ENCODE assay signal across 8 cellular contexts in the genomic region with DNA sequence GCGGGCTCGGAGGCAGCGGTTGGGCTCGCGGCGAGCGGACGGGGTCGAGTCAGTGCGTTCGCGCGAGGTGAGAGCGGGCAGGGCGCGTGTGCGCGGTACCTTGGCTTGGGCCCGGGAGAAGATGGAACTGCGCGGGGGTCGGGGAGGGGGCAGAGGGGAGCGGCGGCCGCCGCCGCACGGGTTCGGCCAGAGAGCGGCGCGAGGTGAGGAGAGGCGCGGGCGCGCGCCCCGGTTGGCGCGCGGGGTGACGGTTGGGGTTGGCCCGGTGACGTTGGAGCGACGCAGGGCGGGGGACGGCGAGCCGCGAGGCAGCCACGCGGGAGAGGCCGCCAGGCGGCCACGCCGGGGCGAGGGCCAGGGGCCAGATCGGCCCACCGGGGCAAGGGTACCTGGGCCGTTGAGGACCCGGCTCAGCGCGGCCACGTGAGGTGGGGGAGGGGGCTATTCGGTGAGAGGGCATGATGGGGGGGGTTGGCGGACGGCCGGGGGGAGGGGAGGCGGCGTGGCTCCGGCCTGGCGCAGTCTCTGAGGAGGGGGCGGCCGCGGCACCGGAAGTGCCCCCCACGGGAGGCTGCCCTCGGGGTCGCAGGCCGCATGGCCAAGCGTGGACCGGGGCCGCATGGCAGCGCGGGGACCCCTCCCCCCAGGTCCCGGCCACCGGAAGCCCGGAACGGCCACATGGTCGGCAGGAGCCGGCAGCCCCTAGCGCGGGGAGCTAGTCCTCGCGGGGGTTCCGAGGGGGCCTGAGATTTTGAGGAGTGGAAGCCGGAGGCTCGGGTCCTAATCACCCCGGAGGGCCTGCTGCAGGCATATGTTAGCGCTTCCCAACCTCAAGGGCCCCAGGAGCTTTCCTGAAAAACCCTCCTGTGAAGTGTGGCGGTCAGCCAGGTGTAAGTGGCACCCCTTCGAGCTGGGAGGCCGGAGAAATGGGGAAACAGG. TPM values are rescaled to one million over a fixed set of nuclear protein-coding genes. Genes with fewer than 3 reads are reported as not detected.
DNase-seq lines count a peak whose midpoint lies in the region; ATAC-seq and TF ChIP-seq lines count a peak whose summit lies in the region.

No MANE protein-coding gene starts in this region.

- intact Hi-C loops in right cardiac atrium (cut with DNase I): no loop called here

- H3K27ac ChIP-seq in GM23248 (peak overlapping the region; percentile 96), adipose tissue (ENCODE audit: low read depth, low read length) (peak overlapping the region; percentile 82), right cardiac atrium (ENCODE audit: low read length) (peak overlapping the region; percentile 89), rectal smooth muscle tissue (ENCODE audit: low read depth, low read length) (peak overlapping the region; percentile 97)

- H3K4me1 ChIP-seq in GM23248 (ENCODE audit: insufficient read depth) (peaks cover 29% of the 10 kb centered on the region), right cardiac atrium (ENCODE audit: control insufficient read depth, insufficient read depth, low read length) (peaks cover 3% of the 10 kb centered on the region), rectal smooth muscle tissue (ENCODE audit: control insufficient read depth, insufficient read depth, low read length) (peaks cover 11% of the 10 kb centered on the region)

- peak; percentile 13 for TF ChIP-seq POLR2A in Raji (IDR thresholded peaks at IDR 0.05; ENCODE audit: insufficient read depth, low read depth, low read length)

- H3K9me2 ChIP-seq in GM23248 (ENCODE audit: insufficient read depth): no peaks in the 10 kb centered on the region

- DNase-seq in AG04449 (ENCODE audit: low read depth, low spot score) (no peak), GM23248 (peak; percentile 79), right cardiac atrium (peak; percentile 70 to 88 (median 85)), Kasumi-1 (lab: John Stamatoyannopoulos, UW) (no peak), medulla oblongata (ENCODE audit: extremely low spot score) (no peak)

- H3K27me3 ChIP-seq in GM23248 (replicated peaks; ENCODE audit: insufficient read depth) (no peaks in the 10 kb centered on the region), right cardiac atrium (ENCODE audit: control insufficient read depth, insufficient read depth) (no peaks in the 10 kb centered on the region), rectal smooth muscle tissue (ENCODE audit: control insufficient read depth, insufficient read depth, low read length) (no peaks in the 10 kb centered on the region)

- H3K9me3 ChIP-seq in GM23248 (ENCODE audit: low read depth): no peaks in the 10 kb centered on the region
- H3K9me3 ChIP-seq in right cardiac atrium (ENCODE audit: control insufficient read depth, low read length): no peaks in the 10 kb centered on the region

- TF ChIP-seq CTCF in AG04449 (IDR thresholded peaks at IDR 0.05; ENCODE audit: insufficient read depth, low read length, missing control alignments): no peak

- peak overlapping the region; percentile 98 for H3K4me2 ChIP-seq in GM23248 (ENCODE audit: unreplicated experiment)

- H3K4me3 ChIP-seq in AG04449 (ENCODE audit: low read depth, low read length): peak overlapping the region; percentile 92
- peak overlapping the region; percentile 91 for H3K4me3 ChIP-seq in GM23248
- peak overlapping the region; percentile 83 for H3K4me3 ChIP-seq in right cardiac atrium (ENCODE audit: low read length)
- H3K4me3 ChIP-seq in rectal smooth muscle tissue (ENCODE audit: low read length): peak overlapping the region; percentile 77

- no peak overlapping the region for H2AFZ ChIP-seq in GM23248

- H3F3A ChIP-seq in GM23248 (ENCODE audit: insufficient read depth): peaks cover 50% of the 10 kb centered on the region

- POLR2A ChIA-PET in AG04449 (lab: Yijun Ruan, JAX): interaction anchor here (1.6 kb wide), 1 partner anchor 22 kb away, joined by 4 read pairs; no protein-coding TSS in a partner anchor

- H4K20me1 ChIP-seq in GM23248 (ENCODE audit: insufficient read depth): peaks cover 19% of the 10 kb centered on the region

- CTCF ChIA-PET in AG04449 (lab: Yijun Ruan, JAX): interaction anchor here (0.6 to 1.3 kb wide), 2 partner anchors 11 to 23 kb away, joined by 3 to 4 read pairs; no protein-coding TSS in a partner anchor

- H3K9ac ChIP-seq in GM23248: peak overlapping the region; percentile 98
- peak overlapping the region; percentile 71 for H3K9ac ChIP-seq in rectal smooth muscle tissue (ENCODE audit: low read length)

- in situ Hi-C loops in GM23248 (cut with MboI): no loop called here

- WGBS in GM23248 (ENCODE audit: low coverage in 1 of 2, low lambda C conversion rate in 2 of 2, missing lambda C conversion rate in 2 of 2), 2 experiments: 1 to 2% methylated on average over 42 to 78 of the region's 104 CpGs
- 0 to 1% (median 0%) methylated on average over 78 to 102 of the region's 104 CpGs for WGBS in adipose tissue, 3 donors
- WGBS in right cardiac atrium: under 1% methylated on average over 104 of the region's 104 CpGs

- H3K79me2 ChIP-seq in GM23248 (ENCODE audit: insufficient read depth): peaks cover 56% of the 10 kb centered on the region

- peak; percentile 21 to 22 for ATAC-seq in right cardiac atrium

- peaks cover 35% of the 10 kb centered on the region for H3K36me3 ChIP-seq in GM23248 (ENCODE audit: low read depth)
- peaks cover 26% of the 10 kb centered on the region for H3K36me3 ChIP-seq in rectal smooth muscle tissue (ENCODE audit: control insufficient read depth, insufficient read depth, low read length)

RNA-seq across cellular contexts. Expression of a gene that starts 0.5 kb away (rescaled TPM):
- 869 and 956 TPM in 2 replicates for total RNA-seq in GM23248 (2014; rRNA removed; shearing (Covaris generic))
- polyA plus RNA-seq in GM23248 (2016; fragmentation: Nextera tagmentation; extraction: Ambion mirVana) (998 and 1,047 TPM in 2 replicates), adipose tissue (100 to 1,000 TPM; 204 to 587 (median 428) TPM), right cardiac atrium (301 TPM)
- 100 to 1,000 TPM; 259 to 311 (median 268) TPM for total RNA-seq in right cardiac atrium

RNA-seq across cellular contexts. Expression of a gene that starts 7.2 kb away (rescaled TPM):
- total RNA-seq in GM23248 (2014; rRNA removed; shearing (Covaris generic)): 50.1 and 81.3 TPM in 2 replicates
- polyA plus RNA-seq in GM23248 (2016; fragmentation: Nextera tagmentation; extraction: Ambion mirVana) (53.8 and 59.4 TPM in 2 replicates), adipose tissue (10 to 100 TPM; 40.1 to 55.5 (median 47.5) TPM), right cardiac atrium (68.4 TPM)
- total RNA-seq in right cardiac atrium: 10 to 100 TPM; 65.0 to 76.1 (median 65.8) TPM

RNA-seq across cellular contexts. Expression of a gene that starts 13.5 kb away (rescaled TPM):
- total RNA-seq in GM23248 (2014; rRNA removed; shearing (Covaris generic)): 0.22 TPM in 1 of 2 replicates, not detected in the other
- not detected in 2 replicates for polyA plus RNA-seq in GM23248 (2016; fragmentation: Nextera tagmentation; extraction: Ambion mirVana)
- 1 to 10 TPM in 2 of 3 donors, under 1 TPM in 1; 0.95 to 6.0 (median 2.2) TPM for polyA plus RNA-seq in adipose tissue
- total RNA-seq in right cardiac atrium: 1 to 10 TPM; 1.4 to 3.1 (median 1.8) TPM
- polyA plus RNA-seq in right cardiac atrium: 5.3 TPM

RNA-seq across cellular contexts. Expression of a gene that starts 21.2 kb away (rescaled TPM):
- total RNA-seq in GM23248 (2014; rRNA removed; shearing (Covaris generic)): 12.8 and 20.1 TPM in 2 replicates
- polyA plus RNA-seq in GM23248 (2016; fragmentation: Nextera tagmentation; extraction: Ambion mirVana) (2.0 and 2.1 TPM in 2 replicates), adipose tissue (10 to 100 TPM; 11.8 to 25.2 (median 17.9) TPM), right cardiac atrium (23.8 TPM)
- 10 to 100 TPM; 28.3 to 33.4 (median 30.6) TPM for total RNA-seq in right cardiac atrium

RNA-seq across cellular contexts. Expression of a gene that starts 26.4 kb away (rescaled TPM):
- not detected in 2 replicates for total RNA-seq in GM23248 (2014; rRNA removed; shearing (Covaris generic))
- polyA plus RNA-seq in GM23248 (2016; fragmentation: Nextera tagmentation; extraction: Ambion mirVana): 0.08 TPM in 1 of 2 replicates, not detected in the other
- polyA plus RNA-seq in adipose tissue: 10 to 100 TPM; 10.2 to 41.8 (median 31.4) TPM
- 100 to 1,000 TPM in 3 of 4 donors, 10 to 100 TPM in 1; 57.6 to 146 (median 103) TPM for total RNA-seq in right cardiac atrium
- 83.1 TPM for polyA plus RNA-seq in right cardiac atrium

Comparison
In these comparisons a context has a peak if more than half of its experiments do, and no peak if none do; other contexts are left out.
1. DNase-seq: peak in GM23248 (single experiment) and right cardiac atrium (3 of 3); none in AG04449 (single experiment), Kasumi-1 (0 of 2) and medulla oblongata (single experiment).
2. Peak in every context shown above with its lines, with median percentiles within 50 percentile points of each other: H3K4me3 ChIP-seq and H3K27ac ChIP-seq.